35 cellular contexts compared by ENCODE assay signal in genomic region chr2:234773764-234774409, GRCh38.
"Had no signal": no experiment of that assay in that cellular context is flagged by ENCODE, and none has a peak within 500 bp of the region (broad histone marks: within the 10 kb centered on the region; RNA-seq: fewer than 3 reads in every experiment).

No MANE protein-coding gene starts in this region.

- H3K4me3 Mint-ChIP-seq: activated B cell treated with CpG ODN at 0.5 μM for 24 hours; activated CD8-positive, alpha-beta memory T cell treated with anti-CD3 and anti-CD28 coated beads, Interleukin-2, amount 10 ng/mL, durations not matched to agents 7 days and 5 days; activated CD8-positive, alpha-beta T cell treated with anti-CD3 and anti-CD28 coated beads, Interleukin-2, amount 10 ng/mL, durations not matched to agents 7 days and 5 days; activated naive CD4-positive, alpha-beta T cell treated with anti-CD3 and anti-CD28 coated beads for 36 hours; activated naive CD4-positive, alpha-beta T cell treated with anti-CD3 and anti-CD28 coated beads, Interleukin-2, amount 50 U/mL, for 24 hours; activated naive CD8-positive, alpha-beta T cell treated with anti-CD3 and anti-CD28 coated beads for 36 hours; activated naive CD8-positive, alpha-beta T cell treated with anti-CD3 and anti-CD28 coated beads, Interleukin-2, amount 50 U/mL, for 24 hours; activated T-helper 1 cell treated with anti-CD3 and anti-CD28 coated beads, Interleukin-12 subunit alpha, Interleukin-12 subunit beta, Interleukin-2, Interleukin-4 antibody, amounts not matched to agents 30 ng/mL and 10 ng/mL and 1 ng/mL, durations not matched to agents 14 hours and 24 hours and 36 hours; effector memory CD8-positive, alpha-beta T cell; T-helper 17 cell; T-helper 2 cell treated with Interferon-gamma antibody and Interleukin-4, amounts not matched to agents 5 μg/mL and 100 μg/mL, for 36 hours had no signal

- H3K36me3 Mint-ChIP-seq: activated CD8-positive, alpha-beta memory T cell treated with anti-CD3 and anti-CD28 coated beads, Interleukin-2, amount 10 ng/mL, durations not matched to agents 7 days and 5 days; activated naive CD4-positive, alpha-beta T cell treated with anti-CD3 and anti-CD28 coated beads, Interleukin-2, amount 50 U/mL, for 24 hours; activated naive CD8-positive, alpha-beta T cell treated with anti-CD3 and anti-CD28 coated beads for 36 hours had no signal

- H3K4me1 ChIP-seq: adrenal gland, body of pancreas, gastroesophageal sphincter had no signal

- H3K4me3 ChIP-seq: adrenal gland, body of pancreas, esophagus muscularis mucosa, gastroesophageal sphincter had no signal

- H3K36me3 ChIP-seq: adrenal gland, esophagus muscularis mucosa, gastroesophageal sphincter, WERI-Rb-1 had no signal

- H3K27me3 ChIP-seq: adrenal gland, body of pancreas, esophagus muscularis mucosa, gastroesophageal sphincter had no signal

- H3K27ac ChIP-seq: adrenal gland, body of pancreas, esophagus muscularis mucosa, gastroesophageal sphincter, WERI-Rb-1 had no signal

- H3K27ac Mint-ChIP-seq: activated B cell treated with CpG ODN at 0.5 μM for 24 hours; activated CD8-positive, alpha-beta memory T cell treated with anti-CD3 and anti-CD28 coated beads, Interleukin-2, amount 10 ng/mL, durations not matched to agents 7 days and 5 days; activated CD8-positive, alpha-beta T cell treated with anti-CD3 and anti-CD28 coated beads, Interleukin-2, amount 10 ng/mL, durations not matched to agents 7 days and 5 days; activated naive CD4-positive, alpha-beta T cell treated with anti-CD3 and anti-CD28 coated beads for 36 hours; activated naive CD4-positive, alpha-beta T cell treated with anti-CD3 and anti-CD28 coated beads, Interleukin-2, amount 50 U/mL, for 24 hours; activated naive CD8-positive, alpha-beta T cell treated with anti-CD3 and anti-CD28 coated beads for 36 hours; activated naive CD8-positive, alpha-beta T cell treated with anti-CD3 and anti-CD28 coated beads, Interleukin-2, amount 50 U/mL, for 24 hours; activated T-helper 1 cell treated with anti-CD3 and anti-CD28 coated beads, Interleukin-12 subunit alpha, Interleukin-12 subunit beta, Interleukin-2, Interleukin-4 antibody, amounts not matched to agents 30 ng/mL and 10 ng/mL and 1 ng/mL, durations not matched to agents 14 hours and 24 hours and 36 hours; activated T-helper 2 cell treated with anti-CD3 and anti-CD28 coated beads, Interferon-gamma antibody, Interleukin-2, Interleukin-4, amounts not matched to agents 10 μg/mL and 5 μg/mL and 100 μg/mL, durations not matched to agents 14 hours and 24 hours and 36 hours; effector memory CD8-positive, alpha-beta T cell; T-helper 17 cell; T-helper 2 cell treated with Interferon-gamma antibody and Interleukin-4, amounts not matched to agents 5 μg/mL and 100 μg/mL, for 36 hours had no signal

- DNase-seq: activated B cell treated with CpG ODN at 0.5 μM for 24 hours; activated CD4-positive, alpha-beta T cell treated with anti-CD3 and anti-CD28 coated beads for 48 hours; activated CD4-positive, alpha-beta T cell treated with anti-CD3 and anti-CD28 coated beads, Interleukin-2, amount 50 U/mL, for 1 hour; activated CD4-positive, alpha-beta T cell treated with anti-CD3 and anti-CD28 coated beads, Interleukin-2, amount 50 U/mL, for 48 hours; activated CD8-positive, alpha-beta memory T cell treated with anti-CD3 and anti-CD28 coated beads, Interleukin-2, amount 10 ng/mL, durations not matched to agents 7 days and 5 days; activated CD8-positive, alpha-beta memory T cell treated with anti-CD3 and anti-CD28 coated beads, Interleukin-2, amount 50 U/mL, for 4 hours; activated CD8-positive, alpha-beta T cell treated with anti-CD3 and anti-CD28 coated beads, Interleukin-2, amount 10 ng/mL, durations not matched to agents 7 days and 5 days; activated effector memory CD4-positive, alpha-beta T cell treated with anti-CD3 and anti-CD28 coated beads, Interleukin-2, amount 50 U/mL, for 16 hours; activated naive CD4-positive, alpha-beta T cell treated with anti-CD3 and anti-CD28 coated beads for 36 hours; activated naive CD8-positive, alpha-beta T cell treated with anti-CD3 and anti-CD28 coated beads for 36 hours; activated naive CD8-positive, alpha-beta T cell treated with anti-CD3 and anti-CD28 coated beads, Interleukin-2, amount 50 U/mL, for 24 hours; activated T-cell treated with anti-CD3 and anti-CD28 coated beads, Interleukin-2, amount 50 U/mL, for 1 hour; activated T-cell treated with anti-CD3 and anti-CD28 coated beads, Interleukin-2, amount 50 U/mL, for 48 hours; adrenal gland; amygdala; aorta; body of pancreas; caudate nucleus; cortex of kidney; dermis blood vessel endothelial cell; effector CD4-positive, alpha-beta T cell; effector memory CD8-positive, alpha-beta T cell; erythroblast; foreskin melanocyte; T-helper 1 cell; T-helper 17 cell; T1000; WERI-Rb-1 had no signal

- H3K9me3 Mint-ChIP-seq: activated B cell treated with CpG ODN at 0.5 μM for 24 hours; activated naive CD4-positive, alpha-beta T cell treated with anti-CD3 and anti-CD28 coated beads for 36 hours; activated naive CD4-positive, alpha-beta T cell treated with anti-CD3 and anti-CD28 coated beads, Interleukin-2, amount 50 U/mL, for 24 hours; activated naive CD8-positive, alpha-beta T cell treated with anti-CD3 and anti-CD28 coated beads for 36 hours; activated naive CD8-positive, alpha-beta T cell treated with anti-CD3 and anti-CD28 coated beads, Interleukin-2, amount 50 U/mL, for 24 hours; activated T-helper 1 cell treated with anti-CD3 and anti-CD28 coated beads, Interleukin-12 subunit alpha, Interleukin-12 subunit beta, Interleukin-2, Interleukin-4 antibody, amounts not matched to agents 30 ng/mL and 10 ng/mL and 1 ng/mL, durations not matched to agents 14 hours and 24 hours and 36 hours; activated T-helper 2 cell treated with anti-CD3 and anti-CD28 coated beads, Interferon-gamma antibody, Interleukin-2, Interleukin-4, amounts not matched to agents 10 μg/mL and 5 μg/mL and 100 μg/mL, durations not matched to agents 14 hours and 24 hours and 36 hours; effector memory CD8-positive, alpha-beta T cell; T-helper 2 cell treated with Interferon-gamma antibody and Interleukin-4, amounts not matched to agents 5 μg/mL and 100 μg/mL, for 36 hours had no signal

- H3K4me1 Mint-ChIP-seq: activated B cell treated with CpG ODN at 0.5 μM for 24 hours; activated CD8-positive, alpha-beta memory T cell treated with anti-CD3 and anti-CD28 coated beads, Interleukin-2, amount 10 ng/mL, durations not matched to agents 7 days and 5 days; activated naive CD4-positive, alpha-beta T cell treated with anti-CD3 and anti-CD28 coated beads, Interleukin-2, amount 50 U/mL, for 24 hours; activated naive CD8-positive, alpha-beta T cell treated with anti-CD3 and anti-CD28 coated beads for 36 hours; activated naive CD8-positive, alpha-beta T cell treated with anti-CD3 and anti-CD28 coated beads, Interleukin-2, amount 50 U/mL, for 24 hours had no signal

- FAIRE-seq: colon had no signal

- H3K9me3 ChIP-seq: adrenal gland, body of pancreas, esophagus muscularis mucosa, gastroesophageal sphincter had no signal
